8 cellular contexts compared by ENCODE assay signal in genomic region chr20:2101935-2102584, GRCh38.
DNase-seq lines count a peak whose midpoint lies in the region; ATAC-seq and TF ChIP-seq lines count a peak whose summit lies in the region.

No MANE protein-coding gene starts in this region.

- ATAC-seq in GM19328 (IDR thresholded peaks at IDR 0.05; ENCODE audit: unreplicated experiment) (peak; percentile 79), HG03460 (IDR thresholded peaks at IDR 0.05; ENCODE audit: unreplicated experiment) (peak; percentile 77)

- no peaks in the 10 kb centered on the region for H3K9me3 ChIP-seq in BLaER1 treated with 17β-estradiol and CSF1 and Interleukin-3, amounts not matched to agents 10 nM and 100 nM (replicated peaks in 1 of 11)

- peak overlapping the region; percentile 97 to 100 (median 99) for H3K9ac ChIP-seq in BLaER1 treated with 17β-estradiol and CSF1 and Interleukin-3, amounts not matched to agents 10 nM and 100 nM

- H3K4me1 ChIP-seq in BLaER1 treated with 17β-estradiol and CSF1 and Interleukin-3, amounts not matched to agents 10 nM and 100 nM, result peaks cover 34 to 42% (median 37%) of the 10 kb centered on the region in 10 experiments

- TF ChIP-seq CTCF in choroid plexus epithelial cell (conservative IDR thresholded peaks at IDR 0.05; ENCODE audit: low read depth, low read length), result no peak

- H4K20me1 ChIP-seq in BLaER1 treated with 17β-estradiol and CSF1 and Interleukin-3, amounts not matched to agents 10 nM and 100 nM, result peaks cover 32 to 45% (median 42%) of the 10 kb centered on the region in 11 experiments

- DNase-seq in NCI-H524 (lab: John Stamatoyannopoulos, UW) (peak; percentile 89 to 90), choroid plexus epithelial cell (ENCODE audit: low read depth) (peak; percentile 96), kidney tubule cell (ENCODE audit: low spot score) (peak; percentile 93)
- DNase-seq in activated CD4-positive, alpha-beta T cell treated with anti-CD3 and anti-CD28 coated beads for 4 hours, result peak; percentile 89 to 91
- peak; percentile 71 for DNase-seq in stimulated activated CD4-positive, alpha-beta T cell treated with anti-CD3 and anti-CD28 coated beads, Interleukin-1b, Interleukin-23, amount 100 ng/mL, for 1 hour (ENCODE audit: low read depth in 2 of 2)

- peaks cover 13 to 30% (median 25%) of the 10 kb centered on the region in 11 experiments; a peak in 20 of 22 replicates for H3K36me3 ChIP-seq in BLaER1 treated with 17β-estradiol and CSF1 and Interleukin-3, amounts not matched to agents 10 nM and 100 nM

- H3K4me3 ChIP-seq in BLaER1 treated with 17β-estradiol and CSF1 and Interleukin-3, amounts not matched to agents 10 nM and 100 nM, result peak overlapping the region; percentile 78 to 95 (median 90)
- H3K4me3 ChIP-seq in choroid plexus epithelial cell (ENCODE audit: low read depth, low read length), result peak overlapping the region; percentile 91

- H3K27me3 ChIP-seq in BLaER1 treated with 17β-estradiol and CSF1 and Interleukin-3, amounts not matched to agents 10 nM and 100 nM, result 0 out of 22 replicates have a peak, but pooled peaks cover 0 to 3% (median 0%) of the 10 kb centered on the region in 11 experiments

- H3K27ac ChIP-seq in BLaER1 treated with 17β-estradiol and CSF1 and Interleukin-3, amounts not matched to agents 10 nM and 100 nM, result peak overlapping the region; percentile 98 to 100 (median 99)

- H3K4me2 ChIP-seq in BLaER1 treated with 17β-estradiol and CSF1 and Interleukin-3, amounts not matched to agents 10 nM and 100 nM, result peak overlapping the region; percentile 78 to 97 (median 92)

Comparison
In these comparisons a context has a peak if more than half of its experiments do, and no peak if none do; other contexts are left out.
1. Peak in every context shown above with its lines: DNase-seq, ATAC-seq, H3K4me3 ChIP-seq and H3K27ac ChIP-seq.